In genomic region chr16:57795431-57795878, GRCh38 we compare ENCODE assay signal across 8 cellular contexts. TPM values are rescaled to one million over a fixed set of nuclear protein-coding genes. Genes with fewer than 3 reads are reported as not detected.
A peak's percentile ranks its signal among the peaks of the same experiment; 100 is the strongest.
DNase-seq lines count a peak whose midpoint lies in the region; ATAC-seq, FAIRE-seq and TF ChIP-seq lines count a peak whose summit lies in the region.

No MANE protein-coding gene starts in this region.

- H2BK15ac ChIP-seq in mesenchymal stem cell (ENCODE audit: low read depth, poor library complexity, severe bottlenecking), result no peak overlapping the region

- no peak for FAIRE-seq in RCC 7860 (lab: Jason Lieb, UNC)

- DNase-seq in activated gamma-delta T cell treated with Interleukin-2 at 50 U/mL for 16 hours (peak; percentile 37), activated gamma-delta T cell (lab: John Stamatoyannopoulos, UW) (no peak), RCC 7860 (ENCODE audit: low spot score) (peak; percentile 25), cardiac fibroblast (ENCODE audit: low read depth in 2 of 2) (peak; percentile 67 to 70), mesenchymal stem cell (peak; percentile 54)
- DNase-seq in Jurkat, Clone E6-1 (ENCODE audit: low read depth, low spot score), result peak; percentile 72

- TF ChIP-seq CTCF in cardiac fibroblast (IDR thresholded peaks at IDR 0.05; ENCODE audit: low read depth, low read length), result peak; percentile 37

- ATAC-seq in HG03045 (IDR thresholded peaks at IDR 0.05; ENCODE audit: unreplicated experiment) (no peak), HG03460 (IDR thresholded peaks at IDR 0.05; ENCODE audit: unreplicated experiment) (no peak)

- H2BK12ac ChIP-seq in mesenchymal stem cell (ENCODE audit: low read length in 2 of 2), result no peak overlapping the region

- peaks cover 6% of the 10 kb centered on the region for H3K79me1 ChIP-seq in mesenchymal stem cell (replicated peaks; ENCODE audit: low read length, poor library complexity, severe bottlenecking)

- H3K4ac ChIP-seq in mesenchymal stem cell (ENCODE audit: low read depth in 1 of 2, low read length in 2 of 2), result peak overlapping the region in 1 of 2 experiments; percentile 13

- peak overlapping the region in 1 of 2 experiments; percentile 18 for H3K14ac ChIP-seq in mesenchymal stem cell (ENCODE audit: low read length in 2 of 2)

- peaks cover 40% of the 10 kb centered on the region for H3K4me1 ChIP-seq in mesenchymal stem cell (ENCODE audit: control insufficient read depth, insufficient read depth, low read depth, low read length)

- peak overlapping the region; percentile 49 for H3K4me2 ChIP-seq in mesenchymal stem cell (ENCODE audit: low read length, poor library complexity, severe bottlenecking)

- peak overlapping the region in 1 of 2 experiments; percentile 54 for H3K18ac ChIP-seq in mesenchymal stem cell (ENCODE audit: low read depth in 1 of 2, low read length in 2 of 2)

- H3K27me3 ChIP-seq in mesenchymal stem cell (ENCODE audit: control insufficient read depth in 1 of 2, insufficient read depth in 1 of 2, low read length in 2 of 2), result no peaks in the 10 kb centered on the region

- H3K27ac ChIP-seq in mesenchymal stem cell (ENCODE audit: low read length, poor library complexity, severe bottlenecking), result peak overlapping the region; percentile 41

- H2AK5ac ChIP-seq in mesenchymal stem cell (ENCODE audit: low read length, severe bottlenecking), result peak overlapping the region; percentile 49

- H3K36me3 ChIP-seq in mesenchymal stem cell (ENCODE audit: control insufficient read depth in 1 of 2, insufficient read depth in 2 of 2, low read depth in 1 of 2, low read length in 2 of 2), result peaks cover 32 to 58% of the 10 kb centered on the region in 2 experiments

- H2AFZ ChIP-seq in mesenchymal stem cell (ENCODE audit: low read depth, low read length), result no peak overlapping the region

- H3K4me3 ChIP-seq in Jurkat, Clone E6-1 (ENCODE audit: low read length), result no peak overlapping the region
- H3K4me3 ChIP-seq in cardiac fibroblast (replicated peaks in 1 of 2; ENCODE audit: low read depth in 2 of 2, low read length in 2 of 2), result no peak overlapping the region
- H3K4me3 ChIP-seq in mesenchymal stem cell (ENCODE audit: insufficient read depth in 1 of 2, low read depth in 1 of 2, low read length in 2 of 2), result peak overlapping the region in 1 of 2 experiments; percentile 7

- peak overlapping the region; percentile 53 for H2BK5ac ChIP-seq in mesenchymal stem cell (ENCODE audit: low read depth, low read length, poor library complexity, severe bottlenecking)

- H3K23ac ChIP-seq in mesenchymal stem cell (ENCODE audit: low read length in 2 of 2), result peak overlapping the region in 1 of 2 experiments; percentile 2

- 76% methylated on average over 9 of the region's 9 CpGs for WGBS in mesenchymal stem cell

- H2BK120ac ChIP-seq in mesenchymal stem cell (ENCODE audit: low read depth, low read length), result no peak overlapping the region

- no peak overlapping the region for H3K9ac ChIP-seq in mesenchymal stem cell (ENCODE audit: low read length)

- no peak overlapping the region for H4K91ac ChIP-seq in mesenchymal stem cell (ENCODE audit: low read length)

- no peaks in the 10 kb centered on the region for H3K9me3 ChIP-seq in mesenchymal stem cell (ENCODE audit: control insufficient read depth, low read length)

- H4K8ac ChIP-seq in mesenchymal stem cell (ENCODE audit: low read length), result peak overlapping the region; percentile 35

RNA-seq across cellular contexts. Expression of gene KIFC3, which starts 6.8 kb away (rescaled TPM):
- polyA plus RNA-seq in Jurkat, Clone E6-1 (2012; ENCODE audit: insufficient read depth, insufficient read length), result 2.4 TPM
- polyA plus RNA-seq in mesenchymal stem cell (2013, experiment 1 of 2), result 28.1 TPM
- polyA plus RNA-seq in mesenchymal stem cell (2013, experiment 2 of 2), result 25.8 TPM

RNA-seq across cellular contexts. Expression of gene KATNB1, which starts 59.9 kb away (rescaled TPM):
- 45.6 TPM for polyA plus RNA-seq in Jurkat, Clone E6-1 (2012; ENCODE audit: insufficient read depth, insufficient read length)
- polyA plus RNA-seq in mesenchymal stem cell (2013, experiment 1 of 2), result 9.7 TPM
- 9.8 TPM for polyA plus RNA-seq in mesenchymal stem cell (2013, experiment 2 of 2)
